8 cellular contexts compared by ENCODE assay signal in genomic region chr15:84164423-84165292, GRCh38.
DNase-seq lines count a peak whose midpoint lies in the region; ATAC-seq and TF ChIP-seq lines count a peak whose summit lies in the region.
"Not testable (repeated sequence)": the region's sequence is repeated elsewhere in the genome, so short reads cannot be mapped to it uniquely, and the experiment has no call there.

No MANE protein-coding gene starts in this region.

- TF ChIP-seq CTCF in heart left ventricle (IDR thresholded peaks at IDR 0.05); vagina (IDR thresholded peaks at IDR 0.05): not testable (repeated sequence)

- not testable (repeated sequence) for H3K9me3 Mint-ChIP-seq in activated naive CD8-positive, alpha-beta T cell treated with anti-CD3 and anti-CD28 coated beads, Interleukin-2, amount 10 ng/mL, durations not matched to agents 7 days and 5 days

- H2BK15ac ChIP-seq in mesenchymal stem cell (ENCODE audit: low read depth, poor library complexity, severe bottlenecking) = not testable (repeated sequence)

- ATAC-seq in SK-N-SH treated with all-trans-retinoic acid at 6 μM for 48 hours (peak; percentile 53), heart left ventricle (peak in 3 of 4 donors; percentile 9 to 68 (median 67))
- ATAC-seq in activated naive CD8-positive, alpha-beta T cell treated with anti-CD3 and anti-CD28 coated beads, Interleukin-2, amount 10 ng/mL, durations not matched to agents 7 days and 5 days (ENCODE audit: low read depth) = not testable (repeated sequence)

- TF ChIP-seq POLR2A in heart left ventricle (IDR thresholded peaks at IDR 0.05); vagina (IDR thresholded peaks at IDR 0.05): not testable (repeated sequence)

- not testable (repeated sequence) for H3K14ac ChIP-seq in mesenchymal stem cell (ENCODE audit: low read length in 2 of 2)

- not testable (repeated sequence) for H4K91ac ChIP-seq in mesenchymal stem cell (ENCODE audit: low read length)

- not testable (repeated sequence) for H3K27ac ChIP-seq in heart left ventricle; mesenchymal stem cell (ENCODE audit: low read length, poor library complexity, severe bottlenecking); vagina

- not testable (repeated sequence) for H3K36me3 Mint-ChIP-seq in activated naive CD8-positive, alpha-beta T cell treated with anti-CD3 and anti-CD28 coated beads, Interleukin-2, amount 10 ng/mL, durations not matched to agents 7 days and 5 days

- H3K4ac ChIP-seq in mesenchymal stem cell (ENCODE audit: low read depth in 1 of 2, low read length in 2 of 2) = not testable (repeated sequence)

- not testable (repeated sequence) for H3K9ac ChIP-seq in mesenchymal stem cell (ENCODE audit: low read length)

- not testable (repeated sequence) for H3K27me3 Mint-ChIP-seq in activated naive CD8-positive, alpha-beta T cell treated with anti-CD3 and anti-CD28 coated beads, Interleukin-2, amount 10 ng/mL, durations not matched to agents 7 days and 5 days

- H2BK120ac ChIP-seq in mesenchymal stem cell (ENCODE audit: low read depth, low read length) = not testable (repeated sequence)

- intact Hi-C loops in heart left ventricle (cut with DNase I); vagina (cut with DNase I): not testable (repeated sequence)

- H3K4me3 Mint-ChIP-seq in activated naive CD8-positive, alpha-beta T cell treated with anti-CD3 and anti-CD28 coated beads, Interleukin-2, amount 10 ng/mL, durations not matched to agents 7 days and 5 days = not testable (repeated sequence)

- not testable (repeated sequence) for H3K4me1 Mint-ChIP-seq in activated naive CD8-positive, alpha-beta T cell treated with anti-CD3 and anti-CD28 coated beads, Interleukin-2, amount 10 ng/mL, durations not matched to agents 7 days and 5 days

- H2AFZ ChIP-seq in mesenchymal stem cell (ENCODE audit: low read depth, low read length) = not testable (repeated sequence)

- H2BK5ac ChIP-seq in mesenchymal stem cell (ENCODE audit: low read depth, low read length, poor library complexity, severe bottlenecking) = not testable (repeated sequence)

- not testable (repeated sequence) for H3K27ac Mint-ChIP-seq in activated naive CD8-positive, alpha-beta T cell treated with anti-CD3 and anti-CD28 coated beads, Interleukin-2, amount 10 ng/mL, durations not matched to agents 7 days and 5 days

- not testable (repeated sequence) for H3K4me1 ChIP-seq in heart left ventricle; mesenchymal stem cell (ENCODE audit: control insufficient read depth, insufficient read depth, low read depth, low read length); vagina

- H3K27me3 ChIP-seq in heart left ventricle; mesenchymal stem cell (ENCODE audit: control insufficient read depth in 1 of 2, insufficient read depth in 1 of 2, low read length in 2 of 2); vagina: not testable (repeated sequence)

- H3K4me2 ChIP-seq in mesenchymal stem cell (ENCODE audit: low read length, poor library complexity, severe bottlenecking) = not testable (repeated sequence)

- not testable (repeated sequence) for H3K23ac ChIP-seq in mesenchymal stem cell (ENCODE audit: low read length in 2 of 2)

- not testable (repeated sequence) for H3K18ac ChIP-seq in mesenchymal stem cell (ENCODE audit: low read depth in 1 of 2, low read length in 2 of 2)

- H3K79me1 ChIP-seq in mesenchymal stem cell (replicated peaks; ENCODE audit: low read length, poor library complexity, severe bottlenecking) = not testable (repeated sequence)

- H2AK5ac ChIP-seq in mesenchymal stem cell (ENCODE audit: low read length, severe bottlenecking) = not testable (repeated sequence)

- H2BK12ac ChIP-seq in mesenchymal stem cell (ENCODE audit: low read length in 2 of 2) = not testable (repeated sequence)

- not testable (repeated sequence) for H3K4me3 ChIP-seq in heart left ventricle; mesenchymal stem cell (ENCODE audit: insufficient read depth in 1 of 2, low read depth in 1 of 2, low read length in 2 of 2); vagina

- H4K8ac ChIP-seq in mesenchymal stem cell (ENCODE audit: low read length) = not testable (repeated sequence)

- POLR2A ChIA-PET in activated naive CD8-positive, alpha-beta T cell treated with anti-CD3 and anti-CD28 coated beads, Interleukin-2, amount 10 ng/mL, durations not matched to agents 7 days and 5 days (lab: Charles Lee) = not testable (repeated sequence)

- not testable (repeated sequence) for H3K36me3 ChIP-seq in heart left ventricle; mesenchymal stem cell (ENCODE audit: control insufficient read depth in 1 of 2, insufficient read depth in 2 of 2, low read depth in 1 of 2, low read length in 2 of 2); vagina

- WGBS in heart left ventricle, 4 donors = 83 to 90% (median 87%) methylated on average over 8 of the region's 8 CpGs
- WGBS in mesenchymal stem cell = 82% methylated on average over 6 of the region's 8 CpGs

- H3K9me3 ChIP-seq in heart left ventricle; mesenchymal stem cell (ENCODE audit: control insufficient read depth, low read length); vagina: not testable (repeated sequence)

- DNase-seq in DMS 273 (lab: John Stamatoyannopoulos, UW; ENCODE audit: unreplicated experiment) = peak; percentile 69
- peak; percentile 11 for DNase-seq in NCI-H2171 (lab: John Stamatoyannopoulos, UW)
- peak; percentile 20 for DNase-seq in activated naive CD8-positive, alpha-beta T cell treated with anti-CD3 and anti-CD28 coated beads, Interleukin-2, amount 10 ng/mL, durations not matched to agents 7 days and 5 days
- not testable (repeated sequence) for DNase-seq in heart left ventricle
- DNase-seq in mesenchymal stem cell = peak; percentile 19
- peak; percentile 13 for DNase-seq in retina
- peak; percentile 34 to 58 for DNase-seq in vagina (ENCODE audit: extremely low spot score in 2 of 2)
